8 cellular contexts compared by ENCODE assay signal in genomic region chr16:88857728-88858339, GRCh38. TPM values are rescaled to one million over a fixed set of nuclear protein-coding genes. Genes with fewer than 3 reads are reported as not detected.
DNase-seq lines count a peak whose midpoint lies in the region; ATAC-seq, FAIRE-seq and TF ChIP-seq lines count a peak whose summit lies in the region.

No MANE protein-coding gene starts in this region.

- TF ChIP-seq POLR2A in A549 (IDR thresholded peaks at IDR 0.05; ENCODE audit: low read length) = no peak

- TF ChIP-seq RAD21 in A549 (conservative IDR thresholded peaks at IDR 0.05 in 1 of 2, IDR thresholded peaks at IDR 0.05 in 1 of 2) = peak; percentile 36 to 53; a peak in 3 of 5 replicates

- peak; percentile 75 to 88 for ATAC-seq in A549
- ATAC-seq in left cardiac atrium = peak; percentile 69 to 79

- peak overlapping the region; percentile 72 for H3K4me3 ChIP-seq in A549
- H3K4me3 ChIP-seq in HUES48 (ENCODE audit: low read depth, low read length) = peak overlapping the region; percentile 89

- intact Hi-C loops in left cardiac atrium (cut with DNase I) (no loop called here), posterior vena cava (cut with DNase I) (no loop called here)

- H3K9ac ChIP-seq in HUES48 (ENCODE audit: low read depth, low read length) = peak overlapping the region; percentile 75; the same call in 1 of the 2 replicates

- H3K27ac ChIP-seq in A549 (peak overlapping the region; percentile 82 to 92), HUES48 (ENCODE audit: low read depth, low read length) (no peak overlapping the region)

- peak overlapping the region; percentile 82 for H3K4me2 ChIP-seq in A549

- peaks cover 10% of the 10 kb centered on the region for H3K4me1 Mint-ChIP-seq in type B pancreatic cell (ENCODE audit: unreplicated experiment)

- no peaks in the 10 kb centered on the region for H3K36me3 Mint-ChIP-seq in type B pancreatic cell

- peak overlapping the region; percentile 95 for H3K27ac Mint-ChIP-seq in type B pancreatic cell

- 17% methylated on average over 12 of the region's 12 CpGs for WGBS in A549 (ENCODE audit: missing lambda C conversion rate)

- in situ Hi-C loops in GM13977 (cut with MboI; ENCODE audit: low pct_unique_long_range_greater_than_20kb, low sequenced_read_pairs, unreplicated experiment) = no loop called here

- CTCF ChIA-PET in A549 (lab: Yijun Ruan, JAX) = interaction anchor here (0.5 to 3.1 kb wide), 29 partner anchors 8 to 438 kb away, joined by 3 to 39 read pairs (median 4); partner anchors contain the start of genes ACSF3, APRT and PABPN1L

- no peak for TF ChIP-seq EP300 in A549 (IDR thresholded peaks at IDR 0.05)

- no peaks in the 10 kb centered on the region for H3K9me3 ChIP-seq in A549
- H3K9me3 ChIP-seq in HUES48 (ENCODE audit: control insufficient read depth, insufficient read depth, low read length) = no peaks in the 10 kb centered on the region

- TF ChIP-seq CTCF in A549 (IDR thresholded peaks at IDR 0.05) (peak; percentile 63), GM13977 (IDR thresholded peaks at IDR 0.05; ENCODE audit: extremely low read depth, insufficient read depth, missing control alignments) (peak; percentile 88), type B pancreatic cell (conservative IDR thresholded peaks at IDR 0.05) (peak; percentile 75)

- peak; percentile 73 to 96 for DNase-seq in A549 (ENCODE audit: low read depth in 1 of 2, low spot score in 1 of 2)
- DNase-seq in GM13977 (ENCODE audit: low spot score) = peak; percentile 91
- DNase-seq in SKM-1 treated with dmso at 0.1 percent for 144 hours (lab: John Stamatoyannopoulos, UW; ENCODE audit: unreplicated experiment) = peak; percentile 78
- peak; percentile 39 for DNase-seq in activated naive CD8-positive, alpha-beta T cell treated with anti-CD3 and anti-CD28 coated beads, Interleukin-2, amount 50 U/mL, for 16 hours (ENCODE audit: low read depth, low spot score)
- peak; percentile 79 for DNase-seq in left cardiac atrium
- peak; percentile 92 for DNase-seq in posterior vena cava (ENCODE audit: low spot score)
- DNase-seq in type B pancreatic cell (ENCODE audit: extremely low spot score, unreplicated experiment) = no peak

- POLR2A ChIA-PET in A549 (lab: Yijun Ruan, JAX) = interaction anchor here (0.5 to 2.1 kb wide), 4 partner anchors 30 to 472 kb away, joined by 3 to 33 read pairs (median 4); partner anchors contain the start of genes ACSF3 and APRT

- no peaks in the 10 kb centered on the region for H3K27me3 Mint-ChIP-seq in type B pancreatic cell

- no peaks in the 10 kb centered on the region for H3K9me3 Mint-ChIP-seq in type B pancreatic cell

- H3K27me3 ChIP-seq in HUES48 (ENCODE audit: control insufficient read depth, insufficient read depth, low read length) = no peaks in the 10 kb centered on the region

- FAIRE-seq in A549 (lab: Jason Lieb, UNC) = no peak

- H3K4me3 Mint-ChIP-seq in type B pancreatic cell = peak overlapping the region; percentile 99

- H3K4me1 ChIP-seq in A549 (peaks cover 19% of the 10 kb centered on the region), HUES48 (ENCODE audit: control insufficient read depth, insufficient read depth, low read length) (peaks cover 12% of the 10 kb centered on the region)

- peaks cover 45% of the 10 kb centered on the region for H3K36me3 ChIP-seq in HUES48 (ENCODE audit: control insufficient read depth, insufficient read depth, low read length)

TF ChIP-seq in A549, 52 proteins besides CTCF, POLR2A, EP300 and RAD21:
- TF ChIP-seq HOXB13 (CRISPR knock-in tag; IDR thresholded peaks at IDR 0.05; ENCODE audit: low read depth) = no peak
- no peak for TF ChIP-seq USF2 (IDR thresholded peaks at IDR 0.05)
- no peak for TF ChIP-seq CBX2 (IDR thresholded peaks at IDR 0.05; ENCODE audit: borderline replicate concordance, low read depth)
- no peak for TF ChIP-seq POLR2AphosphoS2 (conservative IDR thresholded peaks at IDR 0.05; ENCODE audit: low read length)
- no peak for TF ChIP-seq GATA3 (IDR thresholded peaks at IDR 0.05; ENCODE audit: borderline replicate concordance)
- peak; percentile 50 for TF ChIP-seq SMC3 (IDR thresholded peaks at IDR 0.05)

RNA-seq across cellular contexts. Expression of gene TRAPPC2L, which starts 0.9 kb away (rescaled TPM):
- polyA plus RNA-seq in A549 (2011; rRNA removed) (70.3 and 77.0 TPM in 2 replicates), A549 (2017; fragmentation: RNase III; extraction: RNeasy Plus Mini Kit Qiagen cat#74134 plus additional on column Dnase treatment) (69.4 to 80.2 TPM (median 77.5 TPM) in 3 replicates)
- polyA plus RNA-seq in A549 (2012; cell fraction: cytosol; rRNA removed) = 81.5 and 101 TPM in 2 replicates
- 63.1 and 63.3 TPM in 2 replicates for polyA plus RNA-seq in A549 (2012; cell fraction: nucleus; rRNA removed)
- polyA minus RNA-seq in A549 (2011; rRNA and poly(A)+ RNA removed) = 28.6 and 47.8 TPM in 2 replicates
- total RNA-seq in left cardiac atrium (10 to 100 TPM; 46.0 to 54.3 TPM), posterior vena cava (10 to 100 TPM; 28.7 to 47.9 TPM), type B pancreatic cell (ENCODE audit: low replicate concordance) (80.4 and 91.4 TPM in 2 replicates)

RNA-seq across cellular contexts. Expression of gene GALNS, which starts 1.1 kb away (rescaled TPM):
- polyA plus RNA-seq in A549 (2011; rRNA removed) (7.0 and 14.7 TPM in 2 replicates), A549 (2017; fragmentation: RNase III; extraction: RNeasy Plus Mini Kit Qiagen cat#74134 plus additional on column Dnase treatment) (27.9 to 31.2 TPM (median 29.9 TPM) in 3 replicates)
- polyA plus RNA-seq in A549 (2012; cell fraction: cytosol; rRNA removed) = 17.3 and 22.2 TPM in 2 replicates
- 38.9 and 41.1 TPM in 2 replicates for polyA plus RNA-seq in A549 (2012; cell fraction: nucleus; rRNA removed)
- polyA minus RNA-seq in A549 (2011; rRNA and poly(A)+ RNA removed) = 9.8 and 10.2 TPM in 2 replicates
- total RNA-seq in left cardiac atrium (10 to 100 TPM; 17.1 to 19.0 TPM), posterior vena cava (10 to 100 TPM; 17.2 to 24.9 TPM), type B pancreatic cell (ENCODE audit: low replicate concordance) (30.2 and 32.5 TPM in 2 replicates)

RNA-seq across cellular contexts. Expression of gene PABPN1L, which starts 8.6 kb away (rescaled TPM):
- polyA plus RNA-seq in A549 (2011; rRNA removed) (not detected in 2 replicates), A549 (2017; fragmentation: RNase III; extraction: RNeasy Plus Mini Kit Qiagen cat#74134 plus additional on column Dnase treatment) (not detected in 3 replicates)
- polyA plus RNA-seq in A549 (2012; cell fraction: cytosol; rRNA removed) = not detected in 2 replicates
- polyA plus RNA-seq in A549 (2012; cell fraction: nucleus; rRNA removed) = 0.17 TPM in 1 of 2 replicates, not detected in the other
- polyA minus RNA-seq in A549 (2011; rRNA and poly(A)+ RNA removed) = not detected in 2 replicates
- total RNA-seq in left cardiac atrium (not detected), posterior vena cava (not detected), type B pancreatic cell (ENCODE audit: low replicate concordance) (0.31 TPM in 1 of 2 replicates, not detected in the other)

RNA-seq across cellular contexts. Expression of gene APRT, which starts 46.1 kb away (rescaled TPM):
- 113 and 115 TPM in 2 replicates for polyA plus RNA-seq in A549 (2011; rRNA removed)
- polyA plus RNA-seq in A549 (2012; cell fraction: cytosol; rRNA removed) = 223 and 291 TPM in 2 replicates
- polyA plus RNA-seq in A549 (2012; cell fraction: nucleus; rRNA removed) = 199 and 257 TPM in 2 replicates
- 252 to 259 TPM (median 258 TPM) in 3 replicates for polyA plus RNA-seq in A549 (2017; fragmentation: RNase III; extraction: RNeasy Plus Mini Kit Qiagen cat#74134 plus additional on column Dnase treatment)
- 54.2 and 54.5 TPM in 2 replicates for polyA minus RNA-seq in A549 (2011; rRNA and poly(A)+ RNA removed)
- 10 to 100 TPM; 63.8 to 64.2 TPM for total RNA-seq in left cardiac atrium
- total RNA-seq in posterior vena cava = 10 to 100 TPM; 73.1 to 92.8 TPM
- 116 and 153 TPM in 2 replicates for total RNA-seq in type B pancreatic cell (ENCODE audit: low replicate concordance)

RNA-seq across cellular contexts. Expression of gene CDT1, which starts 54.2 kb away (rescaled TPM):
- polyA plus RNA-seq in A549 (2011; rRNA removed) (3.4 and 3.8 TPM in 2 replicates), A549 (2017; fragmentation: RNase III; extraction: RNeasy Plus Mini Kit Qiagen cat#74134 plus additional on column Dnase treatment) (16.0 to 17.5 TPM (median 17.0 TPM) in 3 replicates)
- polyA plus RNA-seq in A549 (2012; cell fraction: cytosol; rRNA removed) = 30.8 and 47.0 TPM in 2 replicates
- polyA plus RNA-seq in A549 (2012; cell fraction: nucleus; rRNA removed) = 41.9 and 85.6 TPM in 2 replicates
- 4.1 and 6.5 TPM in 2 replicates for polyA minus RNA-seq in A549 (2011; rRNA and poly(A)+ RNA removed)
- total RNA-seq in left cardiac atrium (1 to 10 TPM; 1.0 to 2.3 TPM), posterior vena cava (1 to 10 TPM in 1 of 2 donors, under 1 TPM in 1; 0.57 to 2.0 TPM), type B pancreatic cell (ENCODE audit: low replicate concordance) (17.7 and 36.8 TPM in 2 replicates)
